Comparison of ENCODE assay signal across 8 cellular contexts in the genomic region with DNA sequence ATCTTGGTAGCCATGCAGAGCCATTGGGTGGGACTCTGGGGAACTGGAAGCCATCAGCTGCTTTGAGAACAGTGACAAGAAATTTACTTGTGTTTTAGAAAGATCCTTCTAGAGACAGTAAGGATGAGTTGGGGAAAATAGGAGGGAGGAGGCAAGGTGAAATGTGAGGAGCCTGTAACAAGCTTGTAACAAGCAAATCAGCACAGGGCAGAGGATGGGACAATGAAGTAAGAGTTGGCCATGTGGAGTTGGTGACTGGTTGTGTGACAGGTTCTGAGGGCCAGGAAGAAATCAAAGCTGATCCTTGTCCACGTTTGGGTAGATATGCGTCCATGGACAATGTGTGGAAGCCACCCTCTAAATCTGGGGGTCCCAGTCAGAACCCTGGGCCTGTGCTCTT.
"Had no signal": no experiment of that assay in that cellular context is flagged by ENCODE, and none has a peak within 500 bp of the region (broad histone marks: within the 10 kb centered on the region; RNA-seq: fewer than 3 reads in every experiment).

No MANE protein-coding gene starts in this region.

- H3K4me3 ChIP-seq: GM23248, HAP-1 had no signal

- DNase-seq: GM23248, GOT3, H7, HFFc6, KG1 had no signal

- H3K4me3 Mint-ChIP-seq: HFFc6, IgD-negative memory B cell had no signal

- H3K4me1 Mint-ChIP-seq: IgD-negative memory B cell had no signal

- H3K9ac ChIP-seq: GM23248 had no signal

- H2AFZ ChIP-seq: GM23248 had no signal

- ATAC-seq: HCT116 had no signal

- H3K36me3 ChIP-seq: HAP-1 had no signal

- H3K27ac ChIP-seq: GM23248 had no signal

- H3K27ac Mint-ChIP-seq: HFFc6, IgD-negative memory B cell had no signal

- H3K27me3 Mint-ChIP-seq: IgD-negative memory B cell had no signal

- H3K4me1 ChIP-seq: HAP-1 had no signal

- H3K9me3 ChIP-seq: HAP-1 had no signal
